32 cellular contexts compared by ENCODE assay signal in genomic region chr4:153714247-153714646, GRCh38. TPM values are rescaled to one million over a fixed set of nuclear protein-coding genes. Genes with fewer than 3 reads are reported as not detected.
"Had no signal": no experiment of that assay in that cellular context is flagged by ENCODE, and none has a peak within 500 bp of the region (broad histone marks: within the 10 kb centered on the region; RNA-seq: fewer than 3 reads in every experiment).

No MANE protein-coding gene starts in this region.

- H3K4me1 ChIP-seq: gastrocnemius medialis had no signal

- DNase-seq: activated CD4-positive, alpha-beta memory T cell treated with anti-CD3 and anti-CD28 coated beads, Interleukin-2, amount 10 ng/mL, durations not matched to agents 7 days and 5 days; activated CD4-positive, alpha-beta T cell treated with anti-CD3 and anti-CD28 coated beads for 1 hour; activated CD4-positive, alpha-beta T cell treated with anti-CD3 and anti-CD28 coated beads for 4 hours; activated CD4-positive, alpha-beta T cell treated with anti-CD3 and anti-CD28 coated beads, Interleukin-2, amount 10 ng/mL, durations not matched to agents 7 days and 5 days; activated CD4-positive, alpha-beta T cell treated with anti-CD3 and anti-CD28 coated beads, Interleukin-2, amount 50 U/mL, for 4 hours; activated CD8-positive, alpha-beta memory T cell treated with anti-CD3 and anti-CD28 coated beads, Interleukin-2, amount 50 U/mL, for 48 hours; activated gamma-delta T cell; activated naive CD4-positive, alpha-beta T cell; activated naive CD4-positive, alpha-beta T cell treated with anti-CD3 and anti-CD28 coated beads, Interleukin-2, amount 10 ng/mL, durations not matched to agents 7 days and 5 days; activated naive CD8-positive, alpha-beta T cell treated with anti-CD3 and anti-CD28 coated beads, Interleukin-2, amount 10 ng/mL, durations not matched to agents 7 days and 5 days; activated T-cell treated with anti-CD3 and anti-CD28 coated beads for 4 hours; activated T-cell treated with anti-CD3 and anti-CD28 coated beads, Interleukin-2, amount 50 U/mL, for 24 hours; activated T-cell treated with anti-CD3 and anti-CD28 coated beads, Interleukin-2, amount 50 U/mL, for 72 hours; dorsolateral prefrontal cortex; effector memory CD4-positive, alpha-beta T cell; endodermal cell; gastrocnemius medialis; glutamatergic neuron; heart left ventricle; T-helper 2 cell had no signal

- H3K36me3 ChIP-seq: ascending aorta, brain microvascular endothelial cell, gastrocnemius medialis, heart left ventricle had no signal

- FAIRE-seq: bronchial epithelial cell, TTC549 had no signal

- H3K9me3 Mint-ChIP-seq: activated CD4-positive, alpha-beta memory T cell treated with anti-CD3 and anti-CD28 coated beads, Interleukin-2, amount 10 ng/mL, durations not matched to agents 7 days and 5 days; central memory CD8-positive, alpha-beta T cell; dendritic cell treated with granulocyte-macrophage colony-stimulating factor and Interleukin-4, amounts not matched to agents 40 ng/mL and 50 ng/mL, for 4 days; endodermal cell had no signal

- H3K4me1 Mint-ChIP-seq: central memory CD8-positive, alpha-beta T cell; endodermal cell; WTC11 had no signal

- H3K27ac Mint-ChIP-seq: activated CD4-positive, alpha-beta memory T cell treated with anti-CD3 and anti-CD28 coated beads, Interleukin-2, amount 10 ng/mL, durations not matched to agents 7 days and 5 days; activated CD4-positive, alpha-beta T cell treated with anti-CD3 and anti-CD28 coated beads, Interleukin-2, amount 10 ng/mL, durations not matched to agents 7 days and 5 days; activated naive CD4-positive, alpha-beta T cell treated with anti-CD3 and anti-CD28 coated beads, Interleukin-2, amount 10 ng/mL, durations not matched to agents 7 days and 5 days; activated naive CD4-positive, alpha-beta T cell treated with anti-CD3 and anti-CD28 coated beads, Interleukin-2, amount 50 U/mL, for 72 hours; activated naive CD8-positive, alpha-beta T cell treated with anti-CD3 and anti-CD28 coated beads, Interleukin-2, amount 10 ng/mL, durations not matched to agents 7 days and 5 days; activated T-cell treated with anti-CD3 and anti-CD28 coated beads, Interleukin-2, amount 50 U/mL, for 24 hours; activated T-cell treated with anti-CD3 and anti-CD28 coated beads, Interleukin-2, amount 50 U/mL, for 72 hours; dendritic cell treated with granulocyte-macrophage colony-stimulating factor and Interleukin-4, amounts not matched to agents 40 ng/mL and 50 ng/mL, for 4 days; endodermal cell; WTC11 had no signal

- H3K27me3 ChIP-seq: ascending aorta, brain microvascular endothelial cell, gastrocnemius medialis, heart left ventricle had no signal

- H3K27me3 Mint-ChIP-seq: activated naive CD4-positive, alpha-beta T cell treated with anti-CD3 and anti-CD28 coated beads, Interleukin-2, amount 10 ng/mL, durations not matched to agents 7 days and 5 days; dendritic cell treated with granulocyte-macrophage colony-stimulating factor and Interleukin-4, amounts not matched to agents 40 ng/mL and 50 ng/mL, for 4 days had no signal

- H3K4me3 Mint-ChIP-seq: activated CD4-positive, alpha-beta memory T cell treated with anti-CD3 and anti-CD28 coated beads, Interleukin-2, amount 10 ng/mL, durations not matched to agents 7 days and 5 days; activated CD4-positive, alpha-beta T cell treated with anti-CD3 and anti-CD28 coated beads, Interleukin-2, amount 10 ng/mL, durations not matched to agents 7 days and 5 days; activated naive CD4-positive, alpha-beta T cell treated with anti-CD3 and anti-CD28 coated beads, Interleukin-2, amount 10 ng/mL, durations not matched to agents 7 days and 5 days; activated naive CD8-positive, alpha-beta T cell treated with anti-CD3 and anti-CD28 coated beads, Interleukin-2, amount 10 ng/mL, durations not matched to agents 7 days and 5 days; activated T-cell treated with anti-CD3 and anti-CD28 coated beads, Interleukin-2, amount 50 U/mL, for 24 hours; activated T-cell treated with anti-CD3 and anti-CD28 coated beads, Interleukin-2, amount 50 U/mL, for 72 hours; central memory CD8-positive, alpha-beta T cell; dendritic cell treated with granulocyte-macrophage colony-stimulating factor and Interleukin-4, amounts not matched to agents 40 ng/mL and 50 ng/mL, for 4 days; endodermal cell; WTC11 had no signal

- H3K27ac ChIP-seq: ascending aorta, brain microvascular endothelial cell, coronary artery, dorsolateral prefrontal cortex, foreskin keratinocyte, gastrocnemius medialis, heart left ventricle, VCaP had no signal

- H3K4me3 ChIP-seq: ascending aorta, coronary artery, dorsolateral prefrontal cortex, gastrocnemius medialis, heart left ventricle had no signal

- H3K9me3 ChIP-seq: ascending aorta, gastrocnemius medialis had no signal

- H3K36me3 Mint-ChIP-seq: activated naive CD4-positive, alpha-beta T cell treated with anti-CD3 and anti-CD28 coated beads, Interleukin-2, amount 10 ng/mL, durations not matched to agents 7 days and 5 days; activated naive CD8-positive, alpha-beta T cell treated with anti-CD3 and anti-CD28 coated beads, Interleukin-2, amount 10 ng/mL, durations not matched to agents 7 days and 5 days had no signal

- ATAC-seq: activated naive CD4-positive, alpha-beta T cell treated with anti-CD3 and anti-CD28 coated beads, Interleukin-2, amount 50 U/mL, for 72 hours; activated T-cell treated with anti-CD3 and anti-CD28 coated beads, Interleukin-2, amount 50 U/mL, for 72 hours; gastrocnemius medialis; heart left ventricle; WTC11 had no signal

RNA-seq across cellular contexts. Expression of gene RNF175, which starts 45.6 kb away (rescaled TPM):
- total RNA-seq: activated CD4-positive, alpha-beta memory T cell treated with anti-CD3 and anti-CD28 coated beads, Interleukin-2, amount 10 ng/mL, durations not matched to agents 7 days and 5 days; activated CD4-positive, alpha-beta T cell treated with anti-CD3 and anti-CD28 coated beads, Interleukin-2, amount 10 ng/mL, durations not matched to agents 7 days and 5 days; activated naive CD8-positive, alpha-beta T cell treated with anti-CD3 and anti-CD28 coated beads, Interleukin-2, amount 10 ng/mL, durations not matched to agents 7 days and 5 days; ascending aorta; esophagus mucosa had no signal
